In the genomic region with DNA sequence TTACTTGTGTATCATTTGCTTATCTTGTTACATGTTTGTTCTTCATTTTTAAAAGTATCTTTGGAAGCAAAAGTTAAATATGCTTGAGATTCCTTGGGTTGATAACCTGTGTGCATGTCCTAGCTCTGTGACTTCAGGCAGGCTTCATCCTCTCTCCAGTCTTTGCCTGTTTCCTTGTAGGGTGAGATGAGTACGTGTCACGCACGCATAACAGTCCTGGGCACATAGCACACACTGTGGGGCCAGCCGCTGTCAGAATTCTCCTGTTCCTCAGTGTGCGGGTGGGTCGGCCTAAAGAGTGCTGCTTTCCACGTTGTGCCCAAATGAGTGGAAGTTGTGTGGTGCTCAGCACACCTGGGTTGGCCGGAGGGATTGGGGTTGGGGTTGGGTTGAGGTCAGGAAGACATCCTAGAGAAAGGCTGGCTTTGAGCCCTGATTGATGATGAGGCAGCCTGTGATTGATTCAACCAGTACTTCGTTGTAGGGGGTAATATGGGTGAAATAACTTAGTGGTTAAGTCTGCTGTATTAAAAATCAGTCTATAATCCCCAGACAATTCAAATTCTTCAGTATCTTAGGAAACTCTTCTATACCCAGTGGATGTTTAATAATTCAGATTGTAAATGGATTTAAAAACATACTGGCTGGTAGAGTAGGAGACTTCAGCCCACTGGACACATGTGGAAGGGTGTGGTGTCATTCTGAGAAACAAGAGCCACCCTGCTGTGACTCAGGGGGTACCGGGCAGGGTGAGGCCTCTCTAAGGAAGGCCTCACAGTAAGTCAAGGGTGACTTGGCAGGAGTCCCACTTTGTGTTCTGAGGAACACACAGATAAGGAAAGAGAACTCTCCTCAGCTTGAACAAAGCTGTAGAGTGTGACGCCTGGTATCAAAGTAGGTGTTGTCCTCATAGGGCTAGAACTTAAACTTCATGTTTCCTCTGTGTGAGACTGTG, we compare ENCODE assay signal across 8 cellular contexts. TPM values are rescaled to one million over a fixed set of nuclear protein-coding genes. Genes with fewer than 3 reads are reported as not detected.
DNase-seq lines count a peak whose midpoint lies in the region; ATAC-seq and TF ChIP-seq lines count a peak whose summit lies in the region.

No MANE protein-coding gene starts in this region.

- no peak overlapping the region for H4K91ac ChIP-seq in H9 (ENCODE audit: insufficient read length, low read depth, low read length)

- no peak overlapping the region for H3K23ac ChIP-seq in H9 (ENCODE audit: insufficient read length, low read depth, low read length)

- H3K14ac ChIP-seq in H9 (ENCODE audit: insufficient read depth, low read length): no peak overlapping the region

- no peak for ATAC-seq in GM21723 (IDR thresholded peaks at IDR 0.05; ENCODE audit: unreplicated experiment)

- peaks cover 42% of the 10 kb centered on the region; the same call in 1 of the 2 replicates for H3K79me2 ChIP-seq in H9 (ENCODE audit: insufficient read depth, low read length)

- H3K27me3 Mint-ChIP-seq in H9 (ENCODE audit: low read depth) (no peaks in the 10 kb centered on the region), nephron progenitor cell (ENCODE audit: low read depth, poor library complexity) (no peaks in the 10 kb centered on the region)
- H3K27me3 Mint-ChIP-seq in T-helper 2 cell treated with Interferon-gamma antibody and Interleukin-4, amounts not matched to agents 5 μg/mL and 100 μg/mL, for 36 hours (ENCODE audit: low read depth): no peaks in the 10 kb centered on the region

- WGBS in H9 (ENCODE audit: extremely low coverage, insufficient read length, low lambda C conversion rate): no CpG with 5 or more reads among the region's 11 CpGs

- no peak overlapping the region for H3K9ac ChIP-seq in H9 (ENCODE audit: extremely low read depth, insufficient read length, low read length)

- no peak overlapping the region for H4K5ac ChIP-seq in H9 (ENCODE audit: insufficient read length, low read depth, low read length)

- H3K4me1 Mint-ChIP-seq in H9 (peaks cover 8 to 24% of the 10 kb centered on the region in 2 experiments), nephron progenitor cell (peaks cover 13% of the 10 kb centered on the region)
- peaks cover 29% of the 10 kb centered on the region for H3K4me1 Mint-ChIP-seq in T-helper 2 cell treated with Interferon-gamma antibody and Interleukin-4, amounts not matched to agents 5 μg/mL and 100 μg/mL, for 36 hours (ENCODE audit: low read depth)

- no peak overlapping the region for H3T11ph ChIP-seq in H9 (ENCODE audit: low read length)

- no peak overlapping the region for H2BK5ac ChIP-seq in H9 (ENCODE audit: insufficient read length, low read length)

- no peak for TF ChIP-seq CTCF in H9 (conservative IDR thresholded peaks at IDR 0.05)
- TF ChIP-seq CTCF in epithelial cell of esophagus (IDR thresholded peaks at IDR 0.05; ENCODE audit: insufficient read depth, low read depth, low read length, missing control alignments): no peak
- TF ChIP-seq CTCF in nephron progenitor cell (IDR thresholded peaks at IDR 0.05): no peak

- H2BK20ac ChIP-seq in H9 (ENCODE audit: low read depth, low read length, poor library complexity, severe bottlenecking): no peak overlapping the region

- H2AFZ ChIP-seq in H9 (ENCODE audit: low read length): no peak overlapping the region

- H3K36me3 Mint-ChIP-seq in H9 (ENCODE audit: insufficient read depth in 1 of 3, low read depth in 3 of 3) (peaks cover 49 to 73% (median 71%) of the 10 kb centered on the region in 3 experiments), nephron progenitor cell (ENCODE audit: low read depth) (peaks cover 66% of the 10 kb centered on the region)
- H3K36me3 Mint-ChIP-seq in T-helper 2 cell treated with Interferon-gamma antibody and Interleukin-4, amounts not matched to agents 5 μg/mL and 100 μg/mL, for 36 hours (ENCODE audit: low read depth): peaks cover 55% of the 10 kb centered on the region

- H2BK15ac ChIP-seq in H9 (ENCODE audit: low read depth, low read length): no peak overlapping the region

- no peak overlapping the region for H2AK5ac ChIP-seq in H9 (ENCODE audit: insufficient read length, low read length)

- H3K27ac ChIP-seq in H9 (ENCODE audit: insufficient read length, low read depth, low read length): no peak overlapping the region

- H3K4me3 Mint-ChIP-seq in H9 (no peak overlapping the region), nephron progenitor cell (no peak overlapping the region)
- H3K4me3 Mint-ChIP-seq in T-helper 2 cell treated with Interferon-gamma antibody and Interleukin-4, amounts not matched to agents 5 μg/mL and 100 μg/mL, for 36 hours: no peak overlapping the region

- H3K18ac ChIP-seq in H9 (ENCODE audit: insufficient read length, low read depth, low read length): no peak overlapping the region

- H4K20me1 ChIP-seq in H9 (ENCODE audit: control insufficient read depth, insufficient read depth, insufficient read length): no peaks in the 10 kb centered on the region

- H3K9me3 Mint-ChIP-seq in H9: no peaks in the 10 kb centered on the region
- H3K9me3 Mint-ChIP-seq in T-helper 2 cell treated with Interferon-gamma antibody and Interleukin-4, amounts not matched to agents 5 μg/mL and 100 μg/mL, for 36 hours: no peaks in the 10 kb centered on the region
- H3K9me3 Mint-ChIP-seq in nephron progenitor cell: no peaks in the 10 kb centered on the region

- no peak overlapping the region for H2BK120ac ChIP-seq in H9 (ENCODE audit: low read depth, low read length, poor library complexity, severe bottlenecking)

- no peak overlapping the region for H3K4ac ChIP-seq in H9 (ENCODE audit: low read depth, low read length)

- no peaks in the 10 kb centered on the region for H3K9me3 ChIP-seq in H9 (ENCODE audit: control insufficient read depth, low read depth, low read length)

- no peaks in the 10 kb centered on the region for H3K4me1 ChIP-seq in H9 (ENCODE audit: insufficient read depth, low read length)

- no peak overlapping the region for H4K8ac ChIP-seq in H9 (replicated peaks; ENCODE audit: insufficient read length, low read depth, low read length)

- no peak overlapping the region for H2BK12ac ChIP-seq in H9 (ENCODE audit: insufficient read length, low read depth, low read length)

- peaks cover 6% of the 10 kb centered on the region for H3K79me1 ChIP-seq in H9 (ENCODE audit: insufficient read depth, low read depth, low read length, poor library complexity, severe bottlenecking)

- H3K27me3 ChIP-seq in H9 (ENCODE audit: insufficient read depth, low read length): no peaks in the 10 kb centered on the region

- H3K4me3 ChIP-seq in epithelial cell of esophagus (ENCODE audit: low read length): no peak overlapping the region

- no peak overlapping the region for H3K56ac ChIP-seq in H9 (ENCODE audit: insufficient read length, low read depth, low read length)

- peak overlapping the region in 2 of 3 experiments; percentile 65 to 79; a peak in 3 of 7 replicates for H3K27ac Mint-ChIP-seq in H9
- peak overlapping the region; percentile 52 for H3K27ac Mint-ChIP-seq in T-helper 2 cell treated with Interferon-gamma antibody and Interleukin-4, amounts not matched to agents 5 μg/mL and 100 μg/mL, for 36 hours
- H3K27ac Mint-ChIP-seq in nephron progenitor cell: peak overlapping the region; percentile 66

- H3K23me2 ChIP-seq in H9 (ENCODE audit: insufficient read length, low read depth, low read length, poor library complexity, severe bottlenecking): no peaks in the 10 kb centered on the region

- H3K4me2 ChIP-seq in H9 (ENCODE audit: insufficient read depth, insufficient read length, low read length): no peak overlapping the region

- DNase-seq in AG20443 (ENCODE audit: low spot score): peak; percentile 71
- DNase-seq in H9: no peak
- peak; percentile 38 for DNase-seq in T-helper 2 cell treated with Interferon-gamma antibody and Interleukin-4, amounts not matched to agents 5 μg/mL and 100 μg/mL, for 36 hours (ENCODE audit: low spot score)
- peak; percentile 82 for DNase-seq in epithelial cell of esophagus (ENCODE audit: low read depth)
- no peak for DNase-seq in nephron progenitor cell
- DNase-seq in COLO829 (ENCODE audit: low spot score): no peak
- DNase-seq in NCI-H774 (lab: John Stamatoyannopoulos, UW): no peak

RNA-seq across cellular contexts. Expression of a gene that starts 18.7 kb away (rescaled TPM):
- 245 and 255 TPM in 2 replicates for total RNA-seq in H9 (2021)

RNA-seq across cellular contexts. Expression of a gene that starts 44.2 kb away (rescaled TPM):
- 15.0 and 17.3 TPM in 2 replicates for total RNA-seq in H9 (2021)

RNA-seq across cellular contexts. Expression of a gene that starts 54.8 kb away (rescaled TPM):
- total RNA-seq in H9 (2021): 41.9 and 46.4 TPM in 2 replicates

Comparison
In these comparisons a context has a peak if more than half of its experiments do, and no peak if none do; other contexts are left out.
1. DNase-seq: peak in AG20443 (single experiment), T-helper 2 cell treated with Interferon-gamma antibody and Interleukin-4, amounts not matched to agents 5 μg/mL and 100 μg/mL, for 36 hours (single experiment) and epithelial cell of esophagus (single experiment); none in H9 (single experiment), nephron progenitor cell (single experiment), COLO829 (single experiment) and NCI-H774 (single experiment).
2. Peak in every context shown above with its lines, with median percentiles within 50 percentile points of each other: H3K27ac Mint-ChIP-seq.